Comparison of ENCODE assay signal across 10 cellular contexts in the genomic region with DNA sequence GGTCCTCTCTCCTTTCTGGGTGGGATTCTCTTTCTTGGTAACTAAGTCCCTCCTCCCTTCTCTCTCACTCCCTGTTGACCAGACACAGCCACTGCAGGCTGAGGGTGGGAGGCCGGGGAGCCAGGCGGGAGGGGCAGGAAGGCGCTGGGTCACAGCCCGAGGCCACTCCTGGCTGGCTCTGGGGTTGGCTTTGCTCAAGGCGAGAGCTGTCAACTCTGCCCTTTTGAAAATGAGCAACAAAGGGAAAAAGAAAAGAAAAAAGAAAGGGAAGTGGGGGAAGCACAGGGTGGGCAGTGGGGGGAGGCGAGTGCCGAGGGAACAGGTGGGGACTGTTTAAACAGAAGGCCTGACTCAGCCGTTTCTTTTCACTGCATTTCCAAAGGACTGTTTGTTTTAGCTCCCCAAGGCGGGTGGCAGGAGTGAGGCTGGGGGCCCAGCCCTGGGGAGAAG.
A peak's percentile ranks its signal among the peaks of the same experiment; 100 is the strongest.
DNase-seq lines count a peak whose midpoint lies in the region; ATAC-seq and TF ChIP-seq lines count a peak whose summit lies in the region.
"Had no signal": no experiment of that assay in that cellular context is flagged by ENCODE, and none has a peak within 500 bp of the region (broad histone marks: within the 10 kb centered on the region; RNA-seq: fewer than 3 reads in every experiment).

No MANE protein-coding gene starts in this region.

- no peak overlapping the region for H3K18ac ChIP-seq in neuronal stem cell (ENCODE audit: low read length)

- TF ChIP-seq POLR2A in heart left ventricle (IDR thresholded peaks at IDR 0.05) (no peak), esophagus squamous epithelium (IDR thresholded peaks at IDR 0.05) (no peak)

- no peak overlapping the region for H2BK12ac ChIP-seq in neuronal stem cell (ENCODE audit: low read length)

- no peak overlapping the region for H2BK120ac ChIP-seq in neuronal stem cell (ENCODE audit: low read depth, low read length)

- no peak overlapping the region for H4K8ac ChIP-seq in neuronal stem cell (ENCODE audit: low read depth, low read length)

- H3K79me2 ChIP-seq in GM23338 (replicated peaks; ENCODE audit: insufficient read depth) (no peaks in the 10 kb centered on the region), Karpas-422 (ENCODE audit: low read length) (no peaks in the 10 kb centered on the region)

- ATAC-seq in GM23338 (peak; percentile 98), heart left ventricle (peak; percentile 37 to 90 (median 84)), HG02623 (IDR thresholded peaks at IDR 0.05; ENCODE audit: unreplicated experiment) (no peak)

- H2BK15ac ChIP-seq in neuronal stem cell (ENCODE audit: low read length) = no peak overlapping the region

- peak overlapping the region; percentile 89 for H3K27ac Mint-ChIP-seq in GM23338
- H3K27ac Mint-ChIP-seq: T-helper 1 cell treated with Interleukin-12 subunit alpha and Interleukin-12 subunit beta and Interleukin-4 antibody, amounts not matched to agents 30 μg/mL and 1 μg/mL, for 36 hours had no signal

- H3K4me2 ChIP-seq in GM23338 (peak overlapping the region; percentile 67), neuronal stem cell (ENCODE audit: insufficient read depth, low read length, poor library complexity, severe bottlenecking) (peak overlapping the region; percentile 21), Karpas-422 (ENCODE audit: low read depth, low read length, poor library complexity, severe bottlenecking) (no peak overlapping the region)

- peaks cover 38% of the 10 kb centered on the region for H3K4me1 Mint-ChIP-seq in GM23338

- H3K23ac ChIP-seq in neuronal stem cell (ENCODE audit: low read depth, low read length, poor library complexity) = no peak overlapping the region

- intact Hi-C loops in heart left ventricle (cut with DNase I) (loop anchor here in 1 of 10 donors (5.0 kb wide), 1 partner anchor 69 kb away; a partner anchor contains a TSS), esophagus squamous epithelium (cut with DNase I) (no loop called here)

- H3K27me3 ChIP-seq in GM23338 (ENCODE audit: insufficient read depth) = no peaks in the 10 kb centered on the region
- H3K27me3 ChIP-seq in heart left ventricle = no peaks in the 10 kb centered on the region
- H3K27me3 ChIP-seq in neuronal stem cell (ENCODE audit: control insufficient read depth in 3 of 3, insufficient read depth in 3 of 3, low read depth in 1 of 3, low read length in 3 of 3) = no peaks in the 10 kb centered on the region
- no peaks in the 10 kb centered on the region for H3K27me3 ChIP-seq in Karpas-422 (ENCODE audit: low read length)
- peaks cover 0 to 8% (median 0%) of the 10 kb centered on the region in 4 donors for H3K27me3 ChIP-seq in esophagus squamous epithelium

- no peak overlapping the region for H4K91ac ChIP-seq in neuronal stem cell (ENCODE audit: low read depth, low read length, poor library complexity)

- peak overlapping the region; percentile 24; the same call in 1 of the 2 replicates for H2AFZ ChIP-seq in GM23338
- H2AFZ ChIP-seq in neuronal stem cell (ENCODE audit: low read length) = no peak overlapping the region
- no peak overlapping the region for H2AFZ ChIP-seq in Karpas-422 (ENCODE audit: low read length)

- H3K79me1 ChIP-seq in neuronal stem cell (ENCODE audit: low read depth, low read length) = no peaks in the 10 kb centered on the region

- H2BK5ac ChIP-seq in neuronal stem cell (ENCODE audit: low read length) = no peak overlapping the region

- H3K4me3 ChIP-seq in GM23338 (peak overlapping the region; percentile 12; the same call in 1 of the 2 replicates), heart left ventricle (peak overlapping the region in 1 of 12 donors; percentile 7), neuronal stem cell (ENCODE audit: low read length in 2 of 2) (no peak overlapping the region), Karpas-422 (ENCODE audit: low read length) (no peak overlapping the region), esophagus squamous epithelium (no peak overlapping the region)
- H3K4me3 ChIP-seq: skin epidermis had no signal

- no peaks in the 10 kb centered on the region for H3K36me3 Mint-ChIP-seq in GM23338 (ENCODE audit: low read depth)

- H3K27ac ChIP-seq in GM23338 (ENCODE audit: low read depth) = peak overlapping the region; percentile 70
- peak overlapping the region in 4 of 12 donors; percentile 16 to 64 (median 45) for H3K27ac ChIP-seq in heart left ventricle
- H3K27ac ChIP-seq in neuronal stem cell (replicated peaks; ENCODE audit: low read length) = peak overlapping the region; percentile 52
- no peak overlapping the region for H3K27ac ChIP-seq in Karpas-422 (ENCODE audit: low read length)
- no peak overlapping the region for H3K27ac ChIP-seq in esophagus squamous epithelium
- H3K27ac ChIP-seq: skin epidermis had no signal

- H4K20me1 ChIP-seq in GM23338 (replicated peaks; ENCODE audit: insufficient read depth) (no peaks in the 10 kb centered on the region), Karpas-422 (ENCODE audit: insufficient read depth, low read depth, low read length) (no peaks in the 10 kb centered on the region)

- DNase-seq in GM23338 (ENCODE audit: low spot score) (peak; percentile 88), NCI-H510A (lab: John Stamatoyannopoulos, UW) (peak; percentile 78), heart left ventricle (peak; percentile 40 to 72 (median 56)), neuronal stem cell (ENCODE audit: low spot score) (peak; percentile 90), NCI-H187 (lab: John Stamatoyannopoulos, UW) (no peak), Karpas-422 (no peak), esophagus squamous epithelium (lab: John Stamatoyannopoulos, UW) (no peak)

- no peak overlapping the region for H3K4ac ChIP-seq in neuronal stem cell (ENCODE audit: low read length)

- H3K4me1 ChIP-seq in GM23338 (ENCODE audit: insufficient read depth) = peaks cover 24% of the 10 kb centered on the region
- peaks cover 0 to 26% (median 12%) of the 10 kb centered on the region in 12 donors for H3K4me1 ChIP-seq in heart left ventricle
- H3K4me1 ChIP-seq in neuronal stem cell (ENCODE audit: control insufficient read depth in 2 of 2, insufficient read depth in 1 of 2, low read depth in 1 of 2, low read length in 2 of 2) = peaks cover 16 to 24% of the 10 kb centered on the region in 2 donors
- H3K4me1 ChIP-seq in Karpas-422 (ENCODE audit: low read length) = no peaks in the 10 kb centered on the region
- H3K4me1 ChIP-seq in esophagus squamous epithelium = peaks cover 0 to 18% (median 10%) of the 10 kb centered on the region in 3 donors

- WGBS in heart left ventricle, 4 donors = 30 to 58% (median 38%) methylated on average over 9 of the region's 9 CpGs
- WGBS in neuronal stem cell (ENCODE audit: extremely low coverage in 2 of 2, insufficient read length in 2 of 2, insufficient replicate concordance in 1 of 2), 2 donors = no CpG with 5 or more reads among the region's 9 CpGs
- WGBS in esophagus squamous epithelium, 2 donors = 9 to 16% methylated on average over 6 to 9 of the region's 9 CpGs

- peaks cover 4% of the 10 kb centered on the region for H3K27me3 Mint-ChIP-seq in GM23338 (ENCODE audit: insufficient read depth, low read depth, poor library complexity)

- no peak overlapping the region for H2AK5ac ChIP-seq in neuronal stem cell (ENCODE audit: low read depth, low read length)

- no peak overlapping the region for H3K14ac ChIP-seq in neuronal stem cell (ENCODE audit: low read length)

- peak in 1 of 2 experiments; percentile 25; a peak in 1 of 4 replicates for TF ChIP-seq CTCF in GM23338 (conservative IDR thresholded peaks at IDR 0.05; ENCODE audit: low read depth in 2 of 2)
- TF ChIP-seq CTCF in heart left ventricle (IDR thresholded peaks at IDR 0.05) = peak in 3 of 12 donors; percentile 18 to 38 (median 21)
- TF ChIP-seq CTCF in esophagus squamous epithelium (IDR thresholded peaks at IDR 0.05) = no peak

- H3K9me2 ChIP-seq in GM23338 (ENCODE audit: insufficient read depth) (peaks cover 6% of the 10 kb centered on the region), Karpas-422 (replicated peaks; ENCODE audit: insufficient read depth, low read length) (no peaks in the 10 kb centered on the region)

- H3K9me3 Mint-ChIP-seq in GM23338 = no peaks in the 10 kb centered on the region
- H3K9me3 Mint-ChIP-seq: T-helper 1 cell treated with Interleukin-12 subunit alpha and Interleukin-12 subunit beta and Interleukin-4 antibody, amounts not matched to agents 30 μg/mL and 1 μg/mL, for 36 hours had no signal

- H3K9me3 ChIP-seq in heart left ventricle (no peaks in the 10 kb centered on the region), neuronal stem cell (replicated peaks in 1 of 2; ENCODE audit: control insufficient read depth in 2 of 2, insufficient read depth in 1 of 2, low read depth in 1 of 2, low read length in 2 of 2) (peaks cover 0 to 2% of the 10 kb centered on the region in 2 donors), Karpas-422 (ENCODE audit: low read length) (no peaks in the 10 kb centered on the region), esophagus squamous epithelium (no peaks in the 10 kb centered on the region)

- peak overlapping the region; percentile 50 for H3K4me3 Mint-ChIP-seq in GM23338
- H3K4me3 Mint-ChIP-seq: T-helper 1 cell treated with Interleukin-12 subunit alpha and Interleukin-12 subunit beta and Interleukin-4 antibody, amounts not matched to agents 30 μg/mL and 1 μg/mL, for 36 hours had no signal

- no peak overlapping the region for H3K9ac ChIP-seq in neuronal stem cell (ENCODE audit: low read depth, low read length, poor library complexity)
- no peak overlapping the region for H3K9ac ChIP-seq in Karpas-422 (ENCODE audit: low read length)

- no peaks in the 10 kb centered on the region for H3F3A ChIP-seq in GM23338 (replicated peaks; ENCODE audit: low read depth)

- no peaks in the 10 kb centered on the region for H3K36me3 ChIP-seq in GM23338 (ENCODE audit: insufficient read depth)
- H3K36me3 ChIP-seq in heart left ventricle = no peaks in the 10 kb centered on the region
- H3K36me3 ChIP-seq in neuronal stem cell (replicated peaks in 1 of 2; ENCODE audit: control insufficient read depth in 2 of 2, insufficient read depth in 2 of 2, low read length in 2 of 2) = no peaks in the 10 kb centered on the region
- H3K36me3 ChIP-seq in Karpas-422 (ENCODE audit: insufficient read depth, low read length) = no peaks in the 10 kb centered on the region
- no peaks in the 10 kb centered on the region for H3K36me3 ChIP-seq in esophagus squamous epithelium

TF ChIP-seq in GM23338, 12 proteins besides CTCF, POLR2A, EP300 and RAD21 (continues in another document):
- TF ChIP-seq ZNF331 (CRISPR knock-in tag; IDR thresholded peaks at IDR 0.05; ENCODE audit: low read depth) (no peak), STAT1 (IDR thresholded peaks at IDR 0.05; ENCODE audit: unreplicated experiment) (no peak), POLR2AphosphoS5 (IDR thresholded peaks at IDR 0.05; ENCODE audit: low read depth) (peak; percentile 21; the same call in 1 of the 2 replicates)
- TF ChIP-seq, protein P1, sequence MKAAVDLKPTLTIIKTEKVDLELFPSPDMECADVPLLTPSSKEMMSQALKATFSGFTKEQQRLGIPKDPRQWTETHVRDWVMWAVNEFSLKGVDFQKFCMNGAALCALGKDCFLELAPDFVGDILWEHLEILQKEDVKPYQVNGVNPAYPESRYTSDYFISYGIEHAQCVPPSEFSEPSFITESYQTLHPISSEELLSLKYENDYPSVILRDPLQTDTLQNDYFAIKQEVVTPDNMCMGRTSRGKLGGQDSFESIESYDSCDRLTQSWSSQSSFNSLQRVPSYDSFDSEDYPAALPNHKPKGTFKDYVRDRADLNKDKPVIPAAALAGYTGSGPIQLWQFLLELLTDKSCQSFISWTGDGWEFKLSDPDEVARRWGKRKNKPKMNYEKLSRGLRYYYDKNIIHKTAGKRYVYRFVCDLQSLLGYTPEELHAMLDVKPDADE (IDR thresholded peaks at IDR 0.05) = peak; percentile 32; the same call in 1 of the 2 replicates

Comparison
In these comparisons a context has a peak if more than half of its experiments do, and no peak if none do; other contexts are left out.
1. DNase-seq: peak in GM23338 (single experiment), NCI-H510A (single experiment), heart left ventricle (5 of 5) and neuronal stem cell (single experiment); none in NCI-H187 (0 of 2), Karpas-422 (single experiment) and esophagus squamous epithelium (single experiment).
2. H3K27ac ChIP-seq: peak in GM23338 (single experiment) and neuronal stem cell (single experiment); none in Karpas-422 (single experiment) and esophagus squamous epithelium (0 of 4).